Comparison of ENCODE assay signal across 1 cellular context in the genomic region with DNA sequence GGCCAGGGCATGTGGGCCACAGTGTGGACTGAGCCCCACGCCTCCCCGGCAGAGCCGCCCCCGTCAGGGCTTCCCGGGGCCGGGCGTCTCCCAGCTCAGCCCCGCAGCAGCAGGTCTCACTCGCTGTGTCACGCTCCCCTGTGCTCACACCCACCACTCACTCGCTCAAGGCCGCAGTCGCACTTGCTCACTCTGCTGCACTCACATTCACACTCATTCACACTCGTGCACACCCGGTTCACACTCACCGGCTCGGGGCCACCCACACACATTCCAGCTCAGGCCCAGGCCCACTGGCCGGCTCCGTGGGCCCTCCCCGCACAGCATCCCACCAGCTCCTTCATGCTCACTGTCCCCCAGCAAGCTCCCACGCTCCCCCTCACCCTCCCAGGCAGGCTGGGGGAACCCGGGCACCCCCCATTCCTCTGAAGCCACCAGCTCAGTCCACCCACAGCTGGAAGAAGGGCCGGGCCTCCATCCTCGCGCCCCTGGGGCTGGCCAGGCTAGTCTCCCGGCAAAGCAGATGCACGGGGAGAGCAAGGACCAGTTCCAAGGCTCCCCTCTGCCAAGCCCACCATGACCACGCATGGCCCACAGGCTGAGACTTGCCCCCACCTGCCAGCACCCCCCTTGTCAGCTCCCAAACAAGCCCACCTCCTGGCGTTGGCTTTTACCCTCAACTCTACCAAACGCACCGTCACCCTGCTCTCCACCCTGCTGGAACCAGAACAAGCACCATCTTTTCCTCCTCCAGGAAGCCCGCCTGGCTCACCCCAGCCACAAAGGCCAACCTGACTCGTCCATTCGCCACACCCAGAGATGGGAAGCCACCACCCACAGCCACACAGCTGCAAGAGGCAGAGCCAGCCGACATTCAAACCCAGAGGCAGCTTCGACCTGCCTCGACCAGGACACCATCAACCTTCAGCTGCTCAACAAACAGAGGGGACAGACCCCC.
A peak's percentile ranks its signal among the peaks of the same experiment; 100 is the strongest.
TF ChIP-seq lines count a peak whose summit lies in the region.

No MANE protein-coding gene starts in this region.

TF ChIP-seq in WTC11, 78 proteins besides CTCF, POLR2A, EP300 and RAD21 (continued from another document):
- TF ChIP-seq, protein P1, sequence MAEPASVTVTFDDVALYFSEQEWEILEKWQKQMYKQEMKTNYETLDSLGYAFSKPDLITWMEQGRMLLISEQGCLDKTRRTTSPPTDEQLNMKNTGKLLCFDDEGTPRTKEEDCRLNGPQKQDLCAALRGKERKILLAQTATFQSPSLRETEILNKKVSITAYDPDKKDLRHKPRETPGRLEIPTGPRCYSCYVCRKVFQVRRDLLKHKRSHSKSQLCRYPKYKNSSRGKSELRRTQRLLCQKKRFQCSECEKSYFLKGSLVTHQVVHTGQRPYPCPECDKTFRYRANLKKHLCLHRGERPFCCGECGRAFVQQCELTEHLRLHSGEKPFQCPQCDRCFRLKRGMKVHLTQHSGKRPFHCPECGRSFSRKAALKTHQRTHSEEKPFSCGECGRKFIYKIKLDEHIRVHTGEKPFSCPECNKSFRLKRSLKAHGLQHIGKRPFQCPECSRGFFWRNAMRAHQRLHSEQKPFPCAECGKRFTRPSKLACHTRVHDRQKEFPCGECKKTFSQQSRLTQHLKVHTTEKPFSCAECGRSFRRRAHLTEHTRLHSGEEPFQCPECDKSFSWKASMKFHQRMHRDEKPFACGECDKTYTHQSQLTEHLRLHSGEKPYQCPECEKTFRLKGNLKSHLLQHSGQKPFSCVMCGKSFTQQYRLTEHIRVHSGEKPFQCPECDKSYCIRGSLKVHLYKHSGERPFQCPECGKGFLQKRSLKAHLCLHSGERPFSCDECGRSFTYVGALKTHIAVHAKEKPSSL (CRISPR knock-in tag; conservative IDR thresholded peaks at IDR 0.05): no peak
- TF ChIP-seq, protein P2, sequence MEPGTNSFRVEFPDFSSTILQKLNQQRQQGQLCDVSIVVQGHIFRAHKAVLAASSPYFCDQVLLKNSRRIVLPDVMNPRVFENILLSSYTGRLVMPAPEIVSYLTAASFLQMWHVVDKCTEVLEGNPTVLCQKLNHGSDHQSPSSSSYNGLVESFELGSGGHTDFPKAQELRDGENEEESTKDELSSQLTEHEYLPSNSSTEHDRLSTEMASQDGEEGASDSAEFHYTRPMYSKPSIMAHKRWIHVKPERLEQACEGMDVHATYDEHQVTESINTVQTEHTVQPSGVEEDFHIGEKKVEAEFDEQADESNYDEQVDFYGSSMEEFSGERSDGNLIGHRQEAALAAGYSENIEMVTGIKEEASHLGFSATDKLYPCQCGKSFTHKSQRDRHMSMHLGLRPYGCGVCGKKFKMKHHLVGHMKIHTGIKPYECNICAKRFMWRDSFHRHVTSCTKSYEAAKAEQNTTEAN (CRISPR knock-in tag; IDR thresholded peaks at IDR 0.05): peak; percentile 96
- TF ChIP-seq JAZF1 (CRISPR knock-in tag; IDR thresholded peaks at IDR 0.05): no peak
- TF ChIP-seq, protein P3, sequence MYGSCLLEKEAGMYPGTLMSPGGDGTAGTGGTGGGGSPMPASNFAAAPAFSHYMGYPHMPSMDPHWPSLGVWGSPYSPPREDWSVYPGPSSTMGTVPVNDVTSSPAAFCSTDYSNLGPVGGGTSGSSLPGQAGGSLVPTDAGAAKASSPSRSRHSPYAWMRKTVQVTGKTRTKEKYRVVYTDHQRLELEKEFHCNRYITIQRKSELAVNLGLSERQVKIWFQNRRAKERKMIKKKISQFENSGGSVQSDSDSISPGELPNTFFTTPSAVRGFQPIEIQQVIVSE (CRISPR knock-in tag; IDR thresholded peaks at IDR 0.05; ENCODE audit: borderline replicate concordance): no peak
- TF ChIP-seq ZNF263 (CRISPR knock-in tag; IDR thresholded peaks at IDR 0.05; ENCODE audit: low read depth): no peak
